1 cellular context compared by ENCODE assay signal in genomic region chr7:167087-167855, GRCh38.
TF ChIP-seq lines count a peak whose summit lies in the region.

No MANE protein-coding gene starts in this region.

TF ChIP-seq in H1, 55 proteins besides CTCF, POLR2A, EP300 and RAD21:
- TF ChIP-seq ASH2L (IDR thresholded peaks at IDR 0.05; ENCODE audit: low read length) = no peak
- no peak for TF ChIP-seq BCL11A (IDR thresholded peaks at IDR 0.05; ENCODE audit: low read depth in 2 of 2, low read length in 2 of 2)
- TF ChIP-seq PHF8 (conservative IDR thresholded peaks at IDR 0.05; ENCODE audit: low read depth, low read length) = no peak
- no peak for TF ChIP-seq E2F6 (IDR thresholded peaks at IDR 0.05)
- no peak for TF ChIP-seq MAX (IDR thresholded peaks at IDR 0.05)
- no peak for TF ChIP-seq NRF1 (IDR thresholded peaks at IDR 0.05; ENCODE audit: low read depth, low read length)
- TF ChIP-seq TAF1 (IDR thresholded peaks at IDR 0.05; ENCODE audit: low read depth, low read length) = no peak
- no peak for TF ChIP-seq KDM5A (IDR thresholded peaks at IDR 0.05; ENCODE audit: low read length)
- TF ChIP-seq CTBP2 (IDR thresholded peaks at IDR 0.05; ENCODE audit: borderline replicate concordance, insufficient read depth, insufficient read length, low read length) = no peak
- no peak for TF ChIP-seq RNF2 (IDR thresholded peaks at IDR 0.05; ENCODE audit: borderline replicate concordance, low read depth, low read length, missing control alignments, poor library complexity, severe bottlenecking)
- TF ChIP-seq RXRA (IDR thresholded peaks at IDR 0.05; ENCODE audit: insufficient read depth, low read depth, low read length) = no peak
- no peak for TF ChIP-seq TCF12 (IDR thresholded peaks at IDR 0.05; ENCODE audit: low read depth, low read length)
- no peak for TF ChIP-seq FOSL1 (IDR thresholded peaks at IDR 0.05; ENCODE audit: insufficient read depth, low read depth, low read length)
- no peak for TF ChIP-seq GTF2F1 (IDR thresholded peaks at IDR 0.05; ENCODE audit: borderline replicate concordance, low read depth, low read length)
- no peak for TF ChIP-seq TEAD4 (IDR thresholded peaks at IDR 0.05; ENCODE audit: low read depth, low read length)
- no peak for TF ChIP-seq RFX5 (IDR thresholded peaks at IDR 0.05; ENCODE audit: borderline replicate concordance, low read depth, low read length)
- TF ChIP-seq CHD2 (IDR thresholded peaks at IDR 0.05; ENCODE audit: low read length) = no peak
- TF ChIP-seq YY1 (IDR thresholded peaks at IDR 0.05; ENCODE audit: low read depth, low read length) = no peak
TF ChIP-seq in H1: peak in this region for 0.
